Comparison of ENCODE assay signal across 1 cellular context in the genomic region with DNA sequence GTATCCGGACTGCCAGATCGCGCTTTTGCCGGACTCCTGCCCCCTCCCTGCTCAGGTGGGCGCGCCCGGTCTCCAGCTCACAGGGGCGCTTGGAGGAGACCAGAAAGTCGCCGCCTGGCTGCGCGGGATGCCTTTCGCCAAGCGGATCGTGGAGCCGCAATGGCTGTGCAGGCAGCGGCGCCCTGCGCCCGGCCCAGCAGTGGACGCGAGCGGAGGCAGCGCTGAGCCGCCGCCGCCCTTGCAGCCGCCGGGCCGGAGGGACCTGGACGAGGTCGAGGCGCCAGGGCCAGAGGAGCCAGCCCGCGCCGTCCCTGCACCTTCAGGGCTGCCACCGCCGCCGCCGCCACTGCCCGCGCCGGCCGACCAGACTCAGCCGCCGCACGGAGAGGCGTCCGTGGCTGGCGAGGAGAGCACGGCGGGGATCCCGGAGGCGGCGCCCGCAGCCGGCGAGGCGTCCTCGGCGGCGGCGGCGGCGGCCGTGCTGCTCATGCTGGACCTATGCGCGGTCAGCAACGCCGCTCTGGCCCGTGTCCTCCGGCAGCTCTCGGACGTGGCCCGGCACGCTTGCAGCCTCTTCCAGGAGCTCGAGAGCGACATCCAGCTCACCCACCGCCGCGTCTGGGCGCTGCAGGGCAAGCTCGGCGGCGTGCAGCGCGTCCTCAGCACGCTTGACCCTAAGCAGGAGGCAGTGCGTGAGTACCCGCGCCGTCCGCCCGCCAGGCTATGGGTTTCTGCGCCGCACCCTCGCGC.
TF ChIP-seq lines count a peak whose summit lies in the region.

No MANE protein-coding gene starts in this region.

TF ChIP-seq in GM23338, 12 proteins besides CTCF, POLR2A, EP300 and RAD21 (continued from another document):
- no peak for TF ChIP-seq ZNF462 (CRISPR knock-in tag; IDR thresholded peaks at IDR 0.05)
- no peak for TF ChIP-seq NANOG (IDR thresholded peaks at IDR 0.05; ENCODE audit: borderline replicate concordance)
- no peak for TF ChIP-seq CREB1 (CRISPR knock-in tag; IDR thresholded peaks at IDR 0.05; ENCODE audit: low read depth)
- TF ChIP-seq STAT1 (IDR thresholded peaks at IDR 0.05; ENCODE audit: unreplicated experiment): no peak
- TF ChIP-seq EZH2phosphoT487 (IDR thresholded peaks at IDR 0.05; ENCODE audit: unreplicated experiment): no peak
TF ChIP-seq in GM23338: peak in this region for 0.
